ENCODE assay signal across 14 cellular contexts in genomic region chr5:73379435-73379834, GRCh38.
DNase-seq lines count a peak whose midpoint lies in the region; ATAC-seq, FAIRE-seq and TF ChIP-seq lines count a peak whose summit lies in the region.
"Had no signal": no experiment of that assay in that cellular context is flagged by ENCODE, and none has a peak within 500 bp of the region (broad histone marks: within the 10 kb centered on the region; RNA-seq: fewer than 3 reads in every experiment).

No MANE protein-coding gene starts in this region.

- intact Hi-C loops in Panc1 (cut with micrococcal nuclease; ENCODE audit: unreplicated experiment): loop anchor here (10.0 kb wide), 1 partner anchor 55 kb away; no protein-coding TSS in a partner anchor

- H3K4me1 ChIP-seq in SK-N-SH (ENCODE audit: control insufficient read depth in 1 of 2, insufficient read depth in 2 of 2, low read depth in 1 of 2, low read length in 1 of 2) (peaks cover 0 to 25% of the 10 kb centered on the region in 2 experiments), Panc1 (ENCODE audit: control insufficient read depth, insufficient read depth, low read length) (peaks cover 21% of the 10 kb centered on the region)
- H3K4me1 ChIP-seq: BLaER1 had no signal

- peak overlapping the region; percentile 76 for H3K27ac Mint-ChIP-seq in nephron progenitor cell

- no peak for FAIRE-seq in GM12891 (lab: Jason Lieb, UNC)

- in situ Hi-C loops in Panc1 (cut with HindIII; ENCODE audit: low pct_unique_long_range_greater_than_20kb, low sequenced_read_pairs): no loop called here

- BruUV-seq in Panc1 (replicated peaks; lab: Mats Ljungman, UMichigan): no TSS peak

- no peak for TF ChIP-seq EP300 in SK-N-SH (IDR thresholded peaks at IDR 0.05; ENCODE audit: borderline replicate concordance in 1 of 2, low read depth in 1 of 2, low read length in 1 of 2)

- ATAC-seq in SK-N-SH treated with all-trans-retinoic acid at 6 μM for 48 hours (no peak), Panc1 (no peak), HG02678 (IDR thresholded peaks at IDR 0.05; ENCODE audit: unreplicated experiment) (no peak), GM21786 (IDR thresholded peaks at IDR 0.05; ENCODE audit: unreplicated experiment) (no peak)

- H3K36me3 ChIP-seq in SK-N-SH (replicated peaks in 1 of 2; ENCODE audit: control insufficient read depth in 1 of 2, insufficient read depth in 2 of 2, low read length in 1 of 2): no peaks in the 10 kb centered on the region
- no peaks in the 10 kb centered on the region for H3K36me3 ChIP-seq in Panc1 (ENCODE audit: control insufficient read depth, insufficient read depth, low read length)
- H3K36me3 ChIP-seq: BLaER1 had no signal

- no peak for TF ChIP-seq RAD21 in SK-N-SH (IDR thresholded peaks at IDR 0.05; ENCODE audit: low read length)

- H3K79me2 ChIP-seq in SK-N-SH (ENCODE audit: insufficient read depth): no peaks in the 10 kb centered on the region

- H4K20me1 ChIP-seq in SK-N-SH (ENCODE audit: insufficient read depth): no peaks in the 10 kb centered on the region
- H4K20me1 ChIP-seq: BLaER1 had no signal

- peaks cover 38% of the 10 kb centered on the region for H3K9me3 Mint-ChIP-seq in nephron progenitor cell

- H2AFZ ChIP-seq in SK-N-SH (ENCODE audit: low read depth): peak overlapping the region; percentile 2; the same call in 1 of the 2 replicates

- DNase-seq in SK-N-SH: no peak
- no peak for DNase-seq in Panc1 (ENCODE audit: low read depth, low spot score)
- no peak for DNase-seq in nephron progenitor cell
- no peak for DNase-seq in SIG-M5 (lab: John Stamatoyannopoulos, UW)
- DNase-seq in GM12891 (ENCODE audit: insufficient read length, low spot score): no peak
- DNase-seq: DMS53, GF-D8, HCEC 1CT had no signal

- 0 out of 2 replicates have a peak, but pooled peaks cover 7% of the 10 kb centered on the region for H3K9me3 ChIP-seq in SK-N-SH
- peaks cover 11% of the 10 kb centered on the region; the same call in 1 of the 2 replicates for H3K9me3 ChIP-seq in Panc1 (ENCODE audit: control insufficient read depth, insufficient read depth, low read depth, low read length)

- H3K9ac ChIP-seq in SK-N-SH: no peak overlapping the region
- H3K9ac ChIP-seq: BLaER1, KMS-11 had no signal

- H3K36me3 Mint-ChIP-seq in nephron progenitor cell (ENCODE audit: low read depth): peaks cover 19% of the 10 kb centered on the region

- CTCF ChIA-PET in SK-N-SH (lab: Yijun Ruan, JAX) (interaction anchor here (1.0 kb wide), 1 partner anchor 164 kb away, joined by 4 read pairs; no protein-coding TSS in a partner anchor), Panc1 (lab: Charles Lee) (no interaction called here)

- no peak for TF ChIP-seq POLR2A in GM12891 (IDR thresholded peaks at IDR 0.05; ENCODE audit: low read depth, low read length)

- no peaks in the 10 kb centered on the region for H3K9me2 ChIP-seq in SK-N-SH

- H3K4me3 ChIP-seq in SK-N-SH (ENCODE audit: low read depth in 2 of 2, low read length in 1 of 2): no peak overlapping the region
- no peak overlapping the region for H3K4me3 ChIP-seq in Panc1 (ENCODE audit: low read depth in 2 of 2, low read length in 2 of 2)
- H3K4me3 ChIP-seq: BLaER1 had no signal

- no peak for TF ChIP-seq CTCF in SK-N-SH (IDR thresholded peaks at IDR 0.05)
- TF ChIP-seq CTCF in Panc1 (IDR thresholded peaks at IDR 0.05): no peak
- TF ChIP-seq CTCF in nephron progenitor cell (IDR thresholded peaks at IDR 0.05): no peak

- H3K4me2 ChIP-seq in SK-N-SH: no peak overlapping the region
- H3K4me2 ChIP-seq: BLaER1, KMS-11 had no signal

- peaks cover 55% of the 10 kb centered on the region for H3K4me1 Mint-ChIP-seq in nephron progenitor cell

- H3K4me3 Mint-ChIP-seq in nephron progenitor cell: no peak overlapping the region

- WGBS in SK-N-SH (ENCODE audit: low lambda C conversion rate): 85% methylated on average over 3 of the region's 3 CpGs

- POLR2A ChIA-PET in SK-N-SH (lab: Yijun Ruan, JAX): no interaction called here
- POLR2A ChIA-PET in Panc1 (lab: Charles Lee): no interaction called here

- H3F3A ChIP-seq in SK-N-SH (replicated peaks; ENCODE audit: insufficient read depth): peaks cover 32% of the 10 kb centered on the region

- peaks cover 8% of the 10 kb centered on the region for H3K27me3 Mint-ChIP-seq in nephron progenitor cell (ENCODE audit: low read depth, poor library complexity)

- no peaks in the 10 kb centered on the region for H3K27me3 ChIP-seq in SK-N-SH (ENCODE audit: insufficient read depth)
- H3K27me3 ChIP-seq in Panc1 (ENCODE audit: control insufficient read depth, insufficient read depth, low read length): no peaks in the 10 kb centered on the region
- H3K27me3 ChIP-seq: BLaER1 had no signal

- H3K27ac ChIP-seq in SK-N-SH (ENCODE audit: low read depth in 2 of 2, low read length in 1 of 2) (no peak overlapping the region), Panc1 (ENCODE audit: low read length) (peak overlapping the region; percentile 3; the same call in 1 of the 2 replicates)
- H3K27ac ChIP-seq: 22Rv1, BLaER1, KMS-11 had no signal

TF ChIP-seq in SK-N-SH, 30 proteins besides CTCF, POLR2A, EP300 and RAD21 (continues in another document):
- no peak for TF ChIP-seq GATA2 (CRISPR knock-in tag; IDR thresholded peaks at IDR 0.05)

TF ChIP-seq in SK-N-SH treated with all-trans-retinoic acid at 6 μM for 48 hours, 23 proteins besides CTCF, POLR2A, EP300 and RAD21:
- TF ChIP-seq ARNTL (CRISPR knock-in tag; IDR thresholded peaks at IDR 0.05; ENCODE audit: borderline replicate concordance, low read depth) (no peak), ZFP3 (CRISPR knock-in tag; IDR thresholded peaks at IDR 0.05) (no peak), ZC3H10 (CRISPR knock-in tag; IDR thresholded peaks at IDR 0.05) (no peak), BACH2 (CRISPR knock-in tag; IDR thresholded peaks at IDR 0.05; ENCODE audit: borderline replicate concordance) (no peak), ZFP30 (CRISPR knock-in tag; IDR thresholded peaks at IDR 0.05) (no peak)

TF ChIP-seq in GM12891, 5 proteins besides CTCF, POLR2A, EP300 and RAD21:
- no peak for TF ChIP-seq SPI1 (IDR thresholded peaks at IDR 0.05; ENCODE audit: low read depth, low read length)
- no peak for TF ChIP-seq POLR2AphosphoS5 (IDR thresholded peaks at IDR 0.05; ENCODE audit: low read depth, low read length)
- no peak for TF ChIP-seq TAF1 (IDR thresholded peaks at IDR 0.05; ENCODE audit: low read depth, low read length)
- no peak for TF ChIP-seq POU2F2 (IDR thresholded peaks at IDR 0.05; ENCODE audit: low read depth, low read length)
- TF ChIP-seq PAX5 (IDR thresholded peaks at IDR 0.05; ENCODE audit: insufficient read depth, low read length, severe bottlenecking): no peak
